In the genomic region with DNA sequence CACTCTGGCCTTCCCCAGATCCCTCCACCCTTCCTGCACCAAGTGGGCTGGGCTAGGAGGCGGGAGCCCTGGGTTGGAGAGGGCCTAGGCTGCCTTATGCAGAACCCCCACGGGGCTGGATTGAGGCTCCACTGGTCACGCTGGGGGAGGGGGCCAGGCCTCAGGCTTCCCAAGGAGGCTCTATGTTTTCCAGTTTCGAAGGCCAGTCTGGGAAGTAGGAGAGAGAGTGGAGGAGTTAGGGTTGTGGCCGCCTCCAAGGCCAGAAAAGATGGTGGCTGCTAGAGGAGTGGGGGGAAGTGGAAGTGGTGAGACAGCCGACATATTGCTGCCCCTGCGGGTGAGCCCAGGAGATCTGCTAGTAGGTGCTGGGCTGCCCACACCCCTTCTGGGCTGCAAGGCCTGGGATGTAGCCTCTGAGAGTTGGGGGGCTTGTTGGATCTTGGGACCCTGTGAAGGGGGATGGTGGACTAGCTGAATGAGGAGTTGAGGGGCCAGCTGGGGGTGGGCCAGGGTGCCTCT, we compare ENCODE assay signal across 1 cellular context.
TF ChIP-seq lines count a peak whose summit lies in the region.

No MANE protein-coding gene starts in this region.

TF ChIP-seq in A549, 52 proteins besides CTCF, POLR2A, EP300 and RAD21 (continued from another document):
- TF ChIP-seq, protein P1, sequence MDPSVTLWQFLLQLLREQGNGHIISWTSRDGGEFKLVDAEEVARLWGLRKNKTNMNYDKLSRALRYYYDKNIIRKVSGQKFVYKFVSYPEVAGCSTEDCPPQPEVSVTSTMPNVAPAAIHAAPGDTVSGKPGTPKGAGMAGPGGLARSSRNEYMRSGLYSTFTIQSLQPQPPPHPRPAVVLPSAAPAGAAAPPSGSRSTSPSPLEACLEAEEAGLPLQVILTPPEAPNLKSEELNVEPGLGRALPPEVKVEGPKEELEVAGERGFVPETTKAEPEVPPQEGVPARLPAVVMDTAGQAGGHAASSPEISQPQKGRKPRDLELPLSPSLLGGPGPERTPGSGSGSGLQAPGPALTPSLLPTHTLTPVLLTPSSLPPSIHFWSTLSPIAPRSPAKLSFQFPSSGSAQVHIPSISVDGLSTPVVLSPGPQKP (IDR thresholded peaks at IDR 0.05; ENCODE audit: low read depth, low read length): no peak
- TF ChIP-seq EHMT2 (IDR thresholded peaks at IDR 0.05; ENCODE audit: low read depth): no peak
- TF ChIP-seq NR3C1 (IDR thresholded peaks at IDR 0.05): no peak
- TF ChIP-seq SMC3 (IDR thresholded peaks at IDR 0.05): no peak
- no peak for TF ChIP-seq CHD4 (IDR thresholded peaks at IDR 0.05; ENCODE audit: borderline replicate concordance)
- no peak for TF ChIP-seq FOSB (CRISPR knock-in tag; IDR thresholded peaks at IDR 0.05)
- TF ChIP-seq ZFP36 (IDR thresholded peaks at IDR 0.05; ENCODE audit: borderline replicate concordance, partially characterized antibody): no peak
